8 cellular contexts compared by ENCODE assay signal in the genomic region with DNA sequence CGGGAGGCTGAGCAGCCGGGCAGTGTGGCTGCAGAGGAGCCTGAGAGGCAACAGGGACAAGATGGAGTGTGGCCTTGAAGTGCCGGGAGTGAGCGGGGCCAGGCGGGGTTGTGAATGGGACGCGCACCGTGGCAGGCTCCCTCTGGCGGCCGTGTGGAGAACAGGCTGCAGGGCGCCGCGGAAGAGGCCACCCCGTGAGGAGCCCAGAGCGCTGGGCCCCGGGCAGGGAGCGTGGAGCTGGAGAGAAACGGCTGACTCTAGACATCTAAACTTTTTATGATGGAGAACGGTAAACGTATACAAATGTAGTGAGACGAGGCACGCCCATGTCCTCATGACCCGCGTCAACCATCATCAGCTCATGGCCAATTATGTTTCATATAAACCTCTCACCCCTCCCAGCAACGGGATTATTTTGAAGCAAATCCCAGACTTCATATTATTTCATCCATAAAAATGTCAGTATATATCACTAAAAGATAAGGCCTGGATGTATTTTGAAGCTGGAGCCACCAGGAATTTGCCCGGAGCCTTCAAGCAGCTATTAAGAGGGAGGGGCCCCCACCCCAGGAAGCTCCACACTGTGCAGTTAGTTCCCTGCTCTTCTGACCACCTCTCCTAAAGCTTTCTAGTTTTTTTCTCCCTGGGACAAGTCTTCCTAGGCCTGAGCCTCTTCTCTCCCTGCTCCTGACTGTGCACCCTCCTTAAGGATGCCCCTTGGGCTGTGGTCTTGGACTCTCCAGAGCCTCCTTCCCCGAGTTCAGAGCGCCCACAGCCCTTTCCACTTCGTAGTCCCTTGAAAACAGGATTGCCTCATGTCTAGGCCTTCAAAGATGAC.
A peak's percentile ranks its signal among the peaks of the same experiment; 100 is the strongest.
DNase-seq lines count a peak whose midpoint lies in the region; ATAC-seq and TF ChIP-seq lines count a peak whose summit lies in the region.

No MANE protein-coding gene starts in this region.

- H3K79me2 ChIP-seq in Loucy (ENCODE audit: insufficient read depth, low read length) (no peaks in the 10 kb centered on the region), parathyroid adenoma (no peaks in the 10 kb centered on the region)

- ATAC-seq in GM18907 (IDR thresholded peaks at IDR 0.05; ENCODE audit: unreplicated experiment), result peak; percentile 82

- H3K4me1 ChIP-seq in Loucy (ENCODE audit: insufficient read depth, low read length, poor library complexity, severe bottlenecking) (peaks cover 10% of the 10 kb centered on the region), parathyroid adenoma (no peaks in the 10 kb centered on the region), thyroid gland (peaks cover 7 to 16% of the 10 kb centered on the region in 2 donors)

- H3K4me2 ChIP-seq in Loucy (ENCODE audit: low read depth, low read length, poor library complexity, severe bottlenecking) (peak overlapping the region; percentile 50), parathyroid adenoma (ENCODE audit: low read length) (no peak overlapping the region)

- no peaks in the 10 kb centered on the region for H4K20me1 ChIP-seq in Loucy (ENCODE audit: insufficient read depth, low read length, poor library complexity, severe bottlenecking)

- TF ChIP-seq CTCF in Loucy (conservative IDR thresholded peaks at IDR 0.05; ENCODE audit: low read length), result peak; percentile 84
- peak; percentile 88 for TF ChIP-seq CTCF in parathyroid adenoma (IDR thresholded peaks at IDR 0.05)
- TF ChIP-seq CTCF in thyroid gland (IDR thresholded peaks at IDR 0.05), result peak; percentile 86 to 98 (median 96)

- no peaks in the 10 kb centered on the region for H3K27me3 ChIP-seq in Loucy (ENCODE audit: insufficient read depth, low read length, poor library complexity, severe bottlenecking)
- H3K27me3 ChIP-seq in parathyroid adenoma (ENCODE audit: control insufficient read depth, insufficient read depth, low read length), result no peaks in the 10 kb centered on the region
- no peaks in the 10 kb centered on the region for H3K27me3 ChIP-seq in thyroid gland

- intact Hi-C loops in thyroid gland (cut with DNase I), result loop anchor here (5.0 kb wide), 2 partner anchors 234 to 249 kb away; no protein-coding TSS in a partner anchor

- TF ChIP-seq POLR2A in thyroid gland (IDR thresholded peaks at IDR 0.05), result no peak

- H3K27ac ChIP-seq in parathyroid adenoma, result no peak overlapping the region
- H3K27ac ChIP-seq in thyroid gland, result peak overlapping the region in 1 of 3 donors; percentile 49

- DNase-seq in ACHN, result peak; percentile 75
- DNase-seq in SK-N-DZ (ENCODE audit: low spot score), result peak; percentile 86
- peak; percentile 37 to 66 (median 53) for DNase-seq in activated naive CD4-positive, alpha-beta T cell (lab: John Stamatoyannopoulos, UW)
- peak; percentile 79 for DNase-seq in glomerular visceral epithelial cell (ENCODE audit: extremely low spot score)
- peak; percentile 88 to 92 for DNase-seq in thyroid gland

- in situ Hi-C loops in ACHN (cut with HindIII; ENCODE audit: low pct_ligation_motif_present, low pct_unique_long_range_greater_than_20kb, low sequenced_read_pairs), result no loop called here

- H3K9me2 ChIP-seq in Loucy (replicated peaks; ENCODE audit: low read depth, low read length), result no peaks in the 10 kb centered on the region

- H3K9me3 ChIP-seq in Loucy (ENCODE audit: insufficient read depth, low read depth, low read length), result no peaks in the 10 kb centered on the region
- H3K9me3 ChIP-seq in parathyroid adenoma (ENCODE audit: control insufficient read depth, low read length), result no peaks in the 10 kb centered on the region
- H3K9me3 ChIP-seq in thyroid gland, result no peaks in the 10 kb centered on the region

- 20 to 22% methylated on average over 28 to 29 of the region's 29 CpGs for WGBS in thyroid gland, 2 donors

- no peaks in the 10 kb centered on the region for H3F3A ChIP-seq in Loucy (ENCODE audit: low read depth)

- H3K36me3 ChIP-seq in Loucy (ENCODE audit: insufficient read depth, low read length) (no peaks in the 10 kb centered on the region), parathyroid adenoma (ENCODE audit: control insufficient read depth, insufficient read depth, low read length) (no peaks in the 10 kb centered on the region), thyroid gland (no peaks in the 10 kb centered on the region)

- H3K9ac ChIP-seq in Loucy (ENCODE audit: low read depth, low read length, poor library complexity, severe bottlenecking) (peak overlapping the region; percentile 31), parathyroid adenoma (no peak overlapping the region)

- peak overlapping the region; percentile 26 for H3K4me3 ChIP-seq in Loucy (ENCODE audit: low read length, poor library complexity, severe bottlenecking)
- no peak overlapping the region for H3K4me3 ChIP-seq in parathyroid adenoma (ENCODE audit: low read depth, low read length)
- no peak overlapping the region for H3K4me3 ChIP-seq in thyroid gland (replicated peaks in 1 of 3)

- H2AFZ ChIP-seq in Loucy (ENCODE audit: low read length) (peak overlapping the region; percentile 74), parathyroid adenoma (peak overlapping the region; percentile 81)
